8 cellular contexts compared by ENCODE assay signal in genomic region chr5:76867827-76868693, GRCh38. TPM values are rescaled to one million over a fixed set of nuclear protein-coding genes. Genes with fewer than 3 reads are reported as not detected.
DNase-seq lines count a peak whose midpoint lies in the region; ATAC-seq and TF ChIP-seq lines count a peak whose summit lies in the region.

No MANE protein-coding gene starts in this region.

- H3K4me3 ChIP-seq in lung, result no peak overlapping the region

- 75 to 80% methylated on average over 8 of the region's 8 CpGs for WGBS in lung, 2 donors

- no peaks in the 10 kb centered on the region for H3K27me3 ChIP-seq in lung (ENCODE audit: control insufficient read depth, insufficient read depth)

- ATAC-seq in HG03097 (IDR thresholded peaks at IDR 0.05; ENCODE audit: low FRiP score, unreplicated experiment) (peak; percentile 50), lung (ENCODE audit: insufficient read depth, low FRiP score) (peak; percentile 72), HG03196 (IDR thresholded peaks at IDR 0.05; ENCODE audit: unreplicated experiment) (no peak)

- peak; percentile 68 for TF ChIP-seq CTCF in lung (IDR thresholded peaks at IDR 0.05; ENCODE audit: control extremely low read depth, extremely low read depth)

- peak; percentile 73 for DNase-seq in DMS53 treated with DMSO at 0.1 percent for 48 hours (lab: John Stamatoyannopoulos, UW; ENCODE audit: unreplicated experiment)
- DNase-seq in NCI-H526 (lab: John Stamatoyannopoulos, UW), result peak; percentile 0 to 62
- DNase-seq in activated CD4-positive, alpha-beta T cell treated with anti-CD3 and anti-CD28 coated beads for 4 hours, result peak; percentile 32 to 63
- DNase-seq in dermis blood vessel endothelial cell, result peak; percentile 85
- DNase-seq in lung (ENCODE audit: low spot score), result peak; percentile 46
- peak; percentile 44 for DNase-seq in stimulated activated CD8-positive, alpha-beta memory T cell treated with anti-CD3 and anti-CD28 coated beads, Interleukin-15, amount 100 ng/mL, for 1 hour (ENCODE audit: low read depth)

- H3K9me3 ChIP-seq in lung (ENCODE audit: control insufficient read depth in 2 of 2, insufficient read depth in 1 of 2, low read length in 1 of 2), result no peaks in the 10 kb centered on the region

- no peak overlapping the region for H3K27ac ChIP-seq in lung (ENCODE audit: low read depth in 1 of 2, low read length in 1 of 2)

- H3K4me1 ChIP-seq in lung (ENCODE audit: control insufficient read depth in 2 of 2, insufficient read depth in 2 of 2, low read length in 2 of 2), result no peaks in the 10 kb centered on the region

- H3K36me3 ChIP-seq in lung (ENCODE audit: control insufficient read depth in 2 of 2, insufficient read depth in 2 of 2, low read length in 2 of 2), result no peaks in the 10 kb centered on the region

RNA-seq across cellular contexts. Expression of gene S100Z, which starts 18.2 kb away (rescaled TPM):
- not detected in 2 replicates for total RNA-seq in dermis blood vessel endothelial cell
- total RNA-seq in lung, result 1 to 10 TPM; 1.3 to 1.9 TPM
- polyA plus RNA-seq in lung, result 1 to 10 TPM in 1 of 2 donors, under 1 TPM in 1; 0.77 to 1.7 TPM

RNA-seq across cellular contexts. Expression of gene F2RL1, which starts 49.2 kb away (rescaled TPM):
- 24.0 and 30.0 TPM in 2 replicates for total RNA-seq in dermis blood vessel endothelial cell
- total RNA-seq in lung, result 10 to 100 TPM in 1 of 2 donors, 1 to 10 TPM in 1; 5.5 to 19.2 TPM
- polyA plus RNA-seq in lung, result 1 to 10 TPM; 3.8 to 5.3 TPM

Comparison
In these comparisons a context has a peak if more than half of its experiments do, and no peak if none do; other contexts are left out.
1. DNase-seq: peak in every context shown above with its lines; median percentile 85 in dermis blood vessel endothelial cell; 73 in DMS53 treated with DMSO at 0.1 percent for 48 hours; 48 in activated CD4-positive, alpha-beta T cell treated with anti-CD3 and anti-CD28 coated beads for 4 hours; 46 in lung; 44 in stimulated activated CD8-positive, alpha-beta memory T cell treated with anti-CD3 and anti-CD28 coated beads, Interleukin-15, amount 100 ng/mL, for 1 hour; 31 in NCI-H526.